Comparison of ENCODE assay signal across 8 cellular contexts in genomic region chr16:30112197-30113030, GRCh38. TPM values are rescaled to one million over a fixed set of nuclear protein-coding genes. Genes with fewer than 3 reads are reported as not detected.
A peak's percentile ranks its signal among the peaks of the same experiment; 100 is the strongest.
DNase-seq lines count a peak whose midpoint lies in the region; ATAC-seq, FAIRE-seq and TF ChIP-seq lines count a peak whose summit lies in the region.

No MANE protein-coding gene starts in this region.

- intact Hi-C loops in activated B cell treated with CpG ODN at 0.5 μM for 24 hours (cut with micrococcal nuclease) = loop anchor here (1.0 kb wide), 1 partner anchor 20 kb away; no protein-coding TSS in a partner anchor

- H3K4me3 Mint-ChIP-seq in CD4-positive, CD25-positive, alpha-beta regulatory T cell = no peak overlapping the region
- H3K4me3 Mint-ChIP-seq in activated B cell treated with CpG ODN at 0.5 μM for 24 hours (no peak overlapping the region), chondrocyte (ENCODE audit: unreplicated experiment) (no peak overlapping the region), memory B cell (no peak overlapping the region)
- no peak overlapping the region for H3K4me3 Mint-ChIP-seq in stimulated activated naive CD8-positive, alpha-beta T cell treated with anti-CD3 and anti-CD28 coated beads, Interleukin-15, amount 100 ng/mL, for 72 hours

- H3K9me3 Mint-ChIP-seq in CD4-positive, CD25-positive, alpha-beta regulatory T cell = no peaks in the 10 kb centered on the region
- no peaks in the 10 kb centered on the region for H3K9me3 Mint-ChIP-seq in activated B cell treated with CpG ODN at 0.5 μM for 24 hours
- H3K9me3 Mint-ChIP-seq in chondrocyte (ENCODE audit: low read depth) = no peaks in the 10 kb centered on the region
- no peaks in the 10 kb centered on the region for H3K9me3 Mint-ChIP-seq in memory B cell
- H3K9me3 Mint-ChIP-seq in stimulated activated naive CD8-positive, alpha-beta T cell treated with anti-CD3 and anti-CD28 coated beads, Interleukin-15, amount 100 ng/mL, for 72 hours = no peaks in the 10 kb centered on the region

- H3K27ac Mint-ChIP-seq in CD4-positive, CD25-positive, alpha-beta regulatory T cell = no peak overlapping the region
- H3K27ac Mint-ChIP-seq in activated B cell treated with CpG ODN at 0.5 μM for 24 hours (no peak overlapping the region), chondrocyte (ENCODE audit: unreplicated experiment) (no peak overlapping the region), memory B cell (no peak overlapping the region)
- H3K27ac Mint-ChIP-seq in stimulated activated naive CD8-positive, alpha-beta T cell treated with anti-CD3 and anti-CD28 coated beads, Interleukin-15, amount 100 ng/mL, for 72 hours = no peak overlapping the region

- H3K36me3 ChIP-seq in CD4-positive, CD25-positive, alpha-beta regulatory T cell (ENCODE audit: control insufficient read depth, insufficient read depth, low read length) = peaks cover 15% of the 10 kb centered on the region

- peaks cover 25% of the 10 kb centered on the region for H3K4me1 ChIP-seq in CD4-positive, CD25-positive, alpha-beta regulatory T cell (ENCODE audit: control insufficient read depth, insufficient read depth, low read length, poor library complexity, severe bottlenecking)

- no peaks in the 10 kb centered on the region for H3K27me3 ChIP-seq in CD4-positive, CD25-positive, alpha-beta regulatory T cell (ENCODE audit: control insufficient read depth, insufficient read depth, low read length)

- CTCF ChIA-PET in activated B cell treated with CpG ODN at 0.5 μM for 24 hours (lab: Charles Lee) = interaction anchor here (0.6 to 1.7 kb wide), 4 partner anchors 9 to 465 kb away, joined by 3 to 9 read pairs (median 4); partner anchors contain the start of genes CORO1A and TBX6

- H3K9me3 ChIP-seq in CD4-positive, CD25-positive, alpha-beta regulatory T cell (ENCODE audit: control insufficient read depth in 2 of 2, low read length in 2 of 2) = no peaks in the 10 kb centered on the region

- no peak overlapping the region for H3K27ac ChIP-seq in CD4-positive, CD25-positive, alpha-beta regulatory T cell (ENCODE audit: insufficient read depth, low read length, poor library complexity, severe bottlenecking)

- POLR2A ChIA-PET in activated B cell treated with CpG ODN at 0.5 μM for 24 hours (lab: Charles Lee) = interaction anchor here (0.6 to 2.6 kb wide), 7 partner anchors 11 to 785 kb away, joined by 3 to 13 read pairs (median 5); partner anchors contain the start of genes CORO1A, MAPK3 and YPEL3

- no peak for TF ChIP-seq CTCF in activated B cell treated with CpG ODN at 0.5 μM for 24 hours (IDR thresholded peaks at IDR 0.05)
- peak; percentile 78 for TF ChIP-seq CTCF in chondrocyte (IDR thresholded peaks at IDR 0.05)

- no peak for FAIRE-seq in HTR-8/SVneo (lab: Jason Lieb, UNC)

- DNase-seq in CD4-positive, CD25-positive, alpha-beta regulatory T cell = peak; percentile 29 to 77 (median 34)
- DNase-seq in HTR-8/SVneo (ENCODE audit: insufficient read length, low spot score) (peak; percentile 53), activated B cell treated with CpG ODN at 0.5 μM for 24 hours (peak; percentile 37), chondrocyte (ENCODE audit: low spot score) (no peak), memory B cell (ENCODE audit: low spot score in 2 of 2) (peak in 1 of 2 donors; percentile 26), SIG-M5 treated with dmso at 0.1 percent for 504 hours (lab: John Stamatoyannopoulos, UW; ENCODE audit: unreplicated experiment) (no peak), DMS114 treated with DMSO at 0.1 percent for 48 hours (lab: John Stamatoyannopoulos, UW; ENCODE audit: unreplicated experiment) (no peak)
- peak; percentile 53 to 64 for DNase-seq in stimulated activated naive CD8-positive, alpha-beta T cell treated with anti-CD3 and anti-CD28 coated beads, Interleukin-15, amount 100 ng/mL, for 72 hours

- no peaks in the 10 kb centered on the region for H3K27me3 Mint-ChIP-seq in CD4-positive, CD25-positive, alpha-beta regulatory T cell
- no peaks in the 10 kb centered on the region for H3K27me3 Mint-ChIP-seq in activated B cell treated with CpG ODN at 0.5 μM for 24 hours
- H3K27me3 Mint-ChIP-seq in chondrocyte (ENCODE audit: low read depth) = no peaks in the 10 kb centered on the region
- no peaks in the 10 kb centered on the region for H3K27me3 Mint-ChIP-seq in memory B cell
- no peaks in the 10 kb centered on the region for H3K27me3 Mint-ChIP-seq in stimulated activated naive CD8-positive, alpha-beta T cell treated with anti-CD3 and anti-CD28 coated beads, Interleukin-15, amount 100 ng/mL, for 72 hours

- no peak overlapping the region for H3K4me3 ChIP-seq in CD4-positive, CD25-positive, alpha-beta regulatory T cell (ENCODE audit: low read depth, low read length)

- ATAC-seq in CD4-positive, CD25-positive, alpha-beta regulatory T cell (ENCODE audit: low read depth in 2 of 2) = peak in 1 of 2 donors; percentile 28
- peak; percentile 61 for ATAC-seq in activated B cell treated with CpG ODN at 0.5 μM for 24 hours (ENCODE audit: low read depth)
- ATAC-seq in memory B cell (ENCODE audit: low read depth) = peak; percentile 45
- peak; percentile 76 for ATAC-seq in stimulated activated naive CD8-positive, alpha-beta T cell treated with anti-CD3 and anti-CD28 coated beads, Interleukin-15, amount 100 ng/mL, for 72 hours

- H3K36me3 Mint-ChIP-seq in CD4-positive, CD25-positive, alpha-beta regulatory T cell = peaks cover 17% of the 10 kb centered on the region
- peaks cover 34% of the 10 kb centered on the region for H3K36me3 Mint-ChIP-seq in activated B cell treated with CpG ODN at 0.5 μM for 24 hours (ENCODE audit: low read depth)
- H3K36me3 Mint-ChIP-seq in chondrocyte (ENCODE audit: low read depth) = peaks cover 10% of the 10 kb centered on the region
- peaks cover 7% of the 10 kb centered on the region for H3K36me3 Mint-ChIP-seq in memory B cell

- peaks cover 0 to 34% (median 10%) of the 10 kb centered on the region in 4 donors for H3K4me1 Mint-ChIP-seq in CD4-positive, CD25-positive, alpha-beta regulatory T cell
- peaks cover 5% of the 10 kb centered on the region for H3K4me1 Mint-ChIP-seq in activated B cell treated with CpG ODN at 0.5 μM for 24 hours
- H3K4me1 Mint-ChIP-seq in chondrocyte (ENCODE audit: low read depth) = peaks cover 9% of the 10 kb centered on the region
- H3K4me1 Mint-ChIP-seq in memory B cell = peaks cover 12% of the 10 kb centered on the region
- peaks cover 27% of the 10 kb centered on the region for H3K4me1 Mint-ChIP-seq in stimulated activated naive CD8-positive, alpha-beta T cell treated with anti-CD3 and anti-CD28 coated beads, Interleukin-15, amount 100 ng/mL, for 72 hours

RNA-seq across cellular contexts. Expression of gene GDPD3, which starts 0.9 kb away (rescaled TPM):
- total RNA-seq in CD4-positive, CD25-positive, alpha-beta regulatory T cell = 26.7 TPM
- under 1 TPM in 2 of 4 donors, not detected in 2; 0.13 to 0.28 TPM for polyA plus RNA-seq in CD4-positive, CD25-positive, alpha-beta regulatory T cell
- total RNA-seq in activated B cell treated with CpG ODN at 0.5 μM for 24 hours (4.9 and 6.1 TPM in 2 replicates), chondrocyte (1.9 to 3.2 TPM (median 2.2 TPM) in 3 replicates)

RNA-seq across cellular contexts. Expression of gene MAPK3, which starts 10.6 kb away (rescaled TPM):
- 71.4 TPM for total RNA-seq in CD4-positive, CD25-positive, alpha-beta regulatory T cell
- polyA plus RNA-seq in CD4-positive, CD25-positive, alpha-beta regulatory T cell = 10 to 100 TPM in 1 of 4 donors, 1 to 10 TPM in 3; 7.3 to 12.6 (median 9.1) TPM
- total RNA-seq in activated B cell treated with CpG ODN at 0.5 μM for 24 hours = 37.2 and 45.6 TPM in 2 replicates
- total RNA-seq in chondrocyte = 40.9 to 42.0 TPM (median 41.9 TPM) in 3 replicates

RNA-seq across cellular contexts. Expression of gene YPEL3, which starts 16.4 kb away (rescaled TPM):
- total RNA-seq in CD4-positive, CD25-positive, alpha-beta regulatory T cell = 121 TPM
- polyA plus RNA-seq in CD4-positive, CD25-positive, alpha-beta regulatory T cell = 100 to 1,000 TPM; 245 to 319 (median 297) TPM
- total RNA-seq in activated B cell treated with CpG ODN at 0.5 μM for 24 hours (75.8 and 77.8 TPM in 2 replicates), chondrocyte (23.3 to 31.9 TPM (median 28.1 TPM) in 3 replicates)

RNA-seq across cellular contexts. Expression of gene TBX6, which starts 20.7 kb away (rescaled TPM):
- 0.42 TPM for total RNA-seq in CD4-positive, CD25-positive, alpha-beta regulatory T cell
- under 1 TPM in 1 of 4 donors, not detected in 3; 0.29 TPM for polyA plus RNA-seq in CD4-positive, CD25-positive, alpha-beta regulatory T cell
- 2.3 TPM in 2 replicates for total RNA-seq in activated B cell treated with CpG ODN at 0.5 μM for 24 hours
- total RNA-seq in chondrocyte = 0.34 to 0.59 TPM (median 0.55 TPM) in 3 replicates

RNA-seq across cellular contexts. Expression of gene PPP4C, which starts 36.6 kb away (rescaled TPM):
- 97.0 TPM for total RNA-seq in CD4-positive, CD25-positive, alpha-beta regulatory T cell
- 100 to 1,000 TPM; 232 to 289 (median 262) TPM for polyA plus RNA-seq in CD4-positive, CD25-positive, alpha-beta regulatory T cell
- total RNA-seq in activated B cell treated with CpG ODN at 0.5 μM for 24 hours (124 and 131 TPM in 2 replicates), chondrocyte (81.0 to 90.3 TPM (median 84.7 TPM) in 3 replicates)

Comparison
In these comparisons a context has a peak if more than half of its experiments do, and no peak if none do; other contexts are left out.
1. DNase-seq: peak in CD4-positive, CD25-positive, alpha-beta regulatory T cell (3 of 3), HTR-8/SVneo (single experiment), activated B cell treated with CpG ODN at 0.5 μM for 24 hours (single experiment) and stimulated activated naive CD8-positive, alpha-beta T cell treated with anti-CD3 and anti-CD28 coated beads, Interleukin-15, amount 100 ng/mL, for 72 hours (2 of 2); none in chondrocyte (single experiment), SIG-M5 treated with dmso at 0.1 percent for 504 hours (single experiment) and DMS114 treated with DMSO at 0.1 percent for 48 hours (single experiment).